ENCODE assay signal across 36 cellular contexts in the genomic region with DNA sequence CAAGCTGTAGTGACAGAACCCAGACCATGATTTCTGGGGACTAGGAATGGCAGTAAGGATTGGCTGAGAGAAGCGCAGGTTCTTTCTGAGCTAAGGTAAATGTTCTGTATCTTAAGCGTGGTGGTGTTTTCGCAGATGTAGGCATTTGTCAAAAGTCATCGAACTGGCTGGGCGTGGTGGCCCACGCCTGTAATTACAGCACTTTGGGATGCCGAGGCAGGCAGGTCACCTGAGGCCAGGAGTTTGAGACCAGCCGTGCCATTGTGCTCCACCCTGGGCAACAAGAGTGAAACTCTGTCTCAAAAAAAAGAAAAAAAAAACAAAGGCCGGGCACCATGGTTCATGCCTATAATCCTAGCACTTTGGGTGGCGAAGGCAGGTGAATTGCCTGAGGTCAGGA. TPM values are rescaled to one million over a fixed set of nuclear protein-coding genes. Genes with fewer than 3 reads are reported as not detected.
"Had no signal": no experiment of that assay in that cellular context is flagged by ENCODE, and none has a peak within 500 bp of the region (broad histone marks: within the 10 kb centered on the region; RNA-seq: fewer than 3 reads in every experiment).

No MANE protein-coding gene starts in this region.

- H3K36me3 ChIP-seq: MG63 had no signal

- H3K27me3 ChIP-seq: MG63 had no signal

- H3K4me3 ChIP-seq: MG63 had no signal

- H3K9me3 ChIP-seq: MG63 had no signal

- DNase-seq: Karpas-422, Kasumi-1, MG63, MM.1S, MV-4-11, NCI-H1048, NCI-H1092, NCI-H1092 treated with DMSO at 0.1 percent for 48 hours, NCI-H1105, NCI-H1105 treated with DMSO at 0.1 percent for 48 hours, NCI-H1417, NCI-H1417 treated with DMSO at 0.1 percent for 48 hours, NCI-H1436, NCI-H1436 treated with DMSO at 0.1 percent for 48 hours, NCI-H146, NCI-H1694, NCI-H1694 treated with DMSO at 0.1 percent for 48 hours, NCI-H187, NCI-H187 treated with DMSO at 0.1 percent for 48 hours, NCI-H1930, NCI-H2029, NCI-H2029 treated with DMSO at 0.1 percent for 48 hours, NCI-H2081, NCI-H2081 treated with DMSO at 0.1 percent for 48 hours, NCI-H2107, NCI-H2171, NCI-H2171 treated with DMSO at 0.1 percent for 48 hours, NCI-H2227 treated with DMSO at 0.1 percent for 48 hours, NCI-H226, NCI-H345, NCI-H446, NCI-H446 treated with DMSO at 0.1 percent for 48 hours, NCI-H510A, NCI-H510A treated with DMSO at 0.1 percent for 48 hours had no signal

- H3K27ac ChIP-seq: KMS-11 had no signal

RNA-seq across cellular contexts. Expression of a gene that starts 40.7 kb away (rescaled TPM):
- total RNA-seq: MCF 10A had no signal
